Comparison of ENCODE assay signal across 2 cellular contexts in the genomic region with DNA sequence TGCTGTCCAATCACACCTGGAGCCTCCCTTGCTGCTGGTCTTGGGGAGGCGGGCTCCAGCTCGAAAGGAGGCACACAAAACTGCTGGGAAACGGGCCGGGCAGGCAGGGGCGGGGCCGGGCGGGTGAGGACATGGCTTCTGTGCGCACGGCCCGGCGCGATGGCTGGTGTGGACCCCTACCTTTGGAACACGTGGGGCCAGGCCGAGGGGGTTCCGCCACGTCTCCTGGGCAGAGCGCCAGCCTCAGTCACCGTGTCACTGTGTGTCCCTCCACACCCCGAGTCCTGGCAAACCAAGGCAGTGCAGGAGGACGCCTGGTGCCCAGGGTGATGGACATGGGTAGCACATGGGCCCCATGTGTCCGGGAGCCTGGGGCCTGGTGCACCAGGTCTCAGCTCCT.
TF ChIP-seq lines count a peak whose summit lies in the region.

No MANE protein-coding gene starts in this region.

TF ChIP-seq in IMR-90, 13 proteins besides CTCF, POLR2A, EP300 and RAD21:
- TF ChIP-seq MAZ (IDR thresholded peaks at IDR 0.05; ENCODE audit: borderline replicate concordance, low read depth, low read length) (no peak), CEBPB (IDR thresholded peaks at IDR 0.05; ENCODE audit: low read depth, low read length) (no peak), RFX5 (IDR thresholded peaks at IDR 0.05; ENCODE audit: low read depth, low read length) (no peak), MAFK (IDR thresholded peaks at IDR 0.05; ENCODE audit: low read depth, low read length) (no peak), RCOR1 (IDR thresholded peaks at IDR 0.05; ENCODE audit: insufficient replicate concordance, low read length) (no peak)
- TF ChIP-seq, protein P1, sequence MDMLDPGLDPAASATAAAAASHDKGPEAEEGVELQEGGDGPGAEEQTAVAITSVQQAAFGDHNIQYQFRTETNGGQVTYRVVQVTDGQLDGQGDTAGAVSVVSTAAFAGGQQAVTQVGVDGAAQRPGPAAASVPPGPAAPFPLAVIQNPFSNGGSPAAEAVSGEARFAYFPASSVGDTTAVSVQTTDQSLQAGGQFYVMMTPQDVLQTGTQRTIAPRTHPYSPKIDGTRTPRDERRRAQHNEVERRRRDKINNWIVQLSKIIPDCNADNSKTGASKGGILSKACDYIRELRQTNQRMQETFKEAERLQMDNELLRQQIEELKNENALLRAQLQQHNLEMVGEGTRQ (IDR thresholded peaks at IDR 0.05; ENCODE audit: low read depth, low read length): no peak

TF ChIP-seq in HepG2, 621 proteins besides CTCF, POLR2A, EP300 and RAD21:
- TF ChIP-seq PHF20 (CRISPR knock-in tag; IDR thresholded peaks at IDR 0.05) (no peak), SP4 (CRISPR knock-in tag; IDR thresholded peaks at IDR 0.05) (no peak), ZNF367 (CRISPR knock-in tag; IDR thresholded peaks at IDR 0.05; ENCODE audit: borderline replicate concordance) (no peak), NR2F6 (IDR thresholded peaks at IDR 0.05) (no peak), NR2F6 (CRISPR knock-in tag; IDR thresholded peaks at IDR 0.05) (no peak), ZNF616 (CRISPR knock-in tag; IDR thresholded peaks at IDR 0.05; ENCODE audit: low read depth) (no peak), GABPB1 (CRISPR knock-in tag; IDR thresholded peaks at IDR 0.05) (0 out of 2 replicates have a peak, but pooled peaks have one; percentile 9), ZC3H4 (CRISPR knock-in tag; IDR thresholded peaks at IDR 0.05; ENCODE audit: borderline replicate concordance) (no peak), NFE2 (CRISPR knock-in tag; IDR thresholded peaks at IDR 0.05) (no peak), ZNF350 (CRISPR knock-in tag; IDR thresholded peaks at IDR 0.05; ENCODE audit: borderline replicate concordance, low read depth) (no peak), YEATS2 (CRISPR knock-in tag; IDR thresholded peaks at IDR 0.05; ENCODE audit: borderline replicate concordance) (no peak), ZSCAN29 (CRISPR knock-in tag; conservative IDR thresholded peaks at IDR 0.05) (no peak), TAF1 (CRISPR knock-in tag; IDR thresholded peaks at IDR 0.05) (no peak), ZNF549 (CRISPR knock-in tag; IDR thresholded peaks at IDR 0.05) (no peak)
- TF ChIP-seq, protein P2, sequence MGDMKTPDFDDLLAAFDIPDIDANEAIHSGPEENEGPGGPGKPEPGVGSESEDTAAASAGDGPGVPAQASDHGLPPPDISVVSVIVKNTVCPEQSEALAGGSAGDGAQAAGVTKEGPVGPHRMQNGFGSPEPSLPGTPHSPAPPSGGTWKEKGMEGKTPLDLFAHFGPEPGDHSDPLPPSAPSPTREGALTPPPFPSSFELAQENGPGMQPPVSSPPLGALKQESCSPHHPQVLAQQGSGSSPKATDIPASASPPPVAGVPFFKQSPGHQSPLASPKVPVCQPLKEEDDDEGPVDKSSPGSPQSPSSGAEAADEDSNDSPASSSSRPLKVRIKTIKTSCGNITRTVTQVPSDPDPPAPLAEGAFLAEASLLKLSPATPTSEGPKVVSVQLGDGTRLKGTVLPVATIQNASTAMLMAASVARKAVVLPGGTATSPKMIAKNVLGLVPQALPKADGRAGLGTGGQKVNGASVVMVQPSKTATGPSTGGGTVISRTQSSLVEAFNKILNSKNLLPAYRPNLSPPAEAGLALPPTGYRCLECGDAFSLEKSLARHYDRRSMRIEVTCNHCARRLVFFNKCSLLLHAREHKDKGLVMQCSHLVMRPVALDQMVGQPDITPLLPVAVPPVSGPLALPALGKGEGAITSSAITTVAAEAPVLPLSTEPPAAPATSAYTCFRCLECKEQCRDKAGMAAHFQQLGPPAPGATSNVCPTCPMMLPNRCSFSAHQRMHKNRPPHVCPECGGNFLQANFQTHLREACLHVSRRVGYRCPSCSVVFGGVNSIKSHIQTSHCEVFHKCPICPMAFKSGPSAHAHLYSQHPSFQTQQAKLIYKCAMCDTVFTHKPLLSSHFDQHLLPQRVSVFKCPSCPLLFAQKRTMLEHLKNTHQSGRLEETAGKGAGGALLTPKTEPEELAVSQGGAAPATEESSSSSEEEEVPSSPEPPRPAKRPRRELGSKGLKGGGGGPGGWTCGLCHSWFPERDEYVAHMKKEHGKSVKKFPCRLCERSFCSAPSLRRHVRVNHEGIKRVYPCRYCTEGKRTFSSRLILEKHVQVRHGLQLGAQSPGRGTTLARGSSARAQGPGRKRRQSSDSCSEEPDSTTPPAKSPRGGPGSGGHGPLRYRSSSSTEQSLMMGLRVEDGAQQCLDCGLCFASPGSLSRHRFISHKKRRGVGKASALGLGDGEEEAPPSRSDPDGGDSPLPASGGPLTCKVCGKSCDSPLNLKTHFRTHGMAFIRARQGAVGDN (CRISPR knock-in tag; IDR thresholded peaks at IDR 0.05): peak; percentile 10; the same call in 1 of the 2 replicates
- TF ChIP-seq, protein P3, sequence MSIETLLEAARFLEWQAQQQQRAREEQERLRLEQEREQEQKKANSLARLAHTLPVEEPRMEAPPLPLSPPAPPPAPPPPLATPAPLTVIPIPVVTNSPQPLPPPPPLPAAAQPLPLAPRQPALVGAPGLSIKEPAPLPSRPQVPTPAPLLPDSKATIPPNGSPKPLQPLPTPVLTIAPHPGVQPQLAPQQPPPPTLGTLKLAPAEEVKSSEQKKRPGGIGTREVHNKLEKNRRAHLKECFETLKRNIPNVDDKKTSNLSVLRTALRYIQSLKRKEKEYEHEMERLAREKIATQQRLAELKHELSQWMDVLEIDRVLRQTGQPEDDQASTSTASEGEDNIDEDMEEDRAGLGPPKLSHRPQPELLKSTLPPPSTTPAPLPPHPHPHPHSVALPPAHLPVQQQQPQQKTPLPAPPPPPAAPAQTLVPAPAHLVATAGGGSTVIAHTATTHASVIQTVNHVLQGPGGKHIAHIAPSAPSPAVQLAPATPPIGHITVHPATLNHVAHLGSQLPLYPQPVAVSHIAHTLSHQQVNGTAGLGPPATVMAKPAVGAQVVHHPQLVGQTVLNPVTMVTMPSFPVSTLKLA (IDR thresholded peaks at IDR 0.05): peak; percentile 42; the same call in 1 of the 2 replicates
